In the genomic region with DNA sequence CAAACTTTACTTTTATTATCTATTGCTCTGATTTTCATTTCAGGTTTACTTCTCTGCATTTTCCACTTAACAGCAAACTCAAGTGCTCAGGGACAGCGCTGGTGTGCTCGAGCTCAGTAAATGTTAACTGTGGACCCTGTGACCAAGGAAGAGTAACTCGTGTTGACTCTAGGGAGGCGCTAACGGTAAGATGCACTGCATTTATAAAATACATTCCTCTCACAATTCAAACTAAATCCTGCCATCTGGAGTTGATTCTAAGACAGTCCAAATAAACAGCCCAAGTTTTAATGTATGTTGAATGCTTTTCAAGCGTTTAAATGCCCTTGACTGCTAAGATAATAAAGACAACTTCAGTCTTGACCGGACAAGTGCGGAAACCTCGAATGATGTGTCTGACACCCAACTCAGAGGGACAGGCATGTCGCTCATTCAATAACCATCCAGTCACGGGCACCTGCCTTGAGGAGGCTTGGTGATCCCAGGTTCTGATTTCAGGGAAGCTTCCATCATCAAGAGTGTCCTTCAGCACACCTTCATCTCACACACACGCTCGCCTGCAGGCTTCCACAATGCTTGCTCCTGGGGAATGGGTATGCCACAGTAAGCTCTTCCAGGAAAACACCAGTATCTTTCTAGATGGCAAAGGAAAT, we compare ENCODE assay signal across 8 cellular contexts.
A peak's percentile ranks its signal among the peaks of the same experiment; 100 is the strongest.
DNase-seq lines count a peak whose midpoint lies in the region; ATAC-seq and TF ChIP-seq lines count a peak whose summit lies in the region.

No MANE protein-coding gene starts in this region.

- H3K4me3 Mint-ChIP-seq in T-helper 1 cell treated with Interleukin-12 subunit alpha and Interleukin-12 subunit beta and Interleukin-4 antibody, amounts not matched to agents 30 μg/mL and 1 μg/mL, for 36 hours = no peak overlapping the region

- peaks cover 19% of the 10 kb centered on the region for H3K36me3 Mint-ChIP-seq in T-helper 1 cell treated with Interleukin-12 subunit alpha and Interleukin-12 subunit beta and Interleukin-4 antibody, amounts not matched to agents 30 μg/mL and 1 μg/mL, for 36 hours (ENCODE audit: low read depth)

- H3K9me3 Mint-ChIP-seq in T-helper 1 cell treated with Interleukin-12 subunit alpha and Interleukin-12 subunit beta and Interleukin-4 antibody, amounts not matched to agents 30 μg/mL and 1 μg/mL, for 36 hours = no peaks in the 10 kb centered on the region

- H3K9me3 ChIP-seq in ascending aorta (no peaks in the 10 kb centered on the region), stomach smooth muscle (ENCODE audit: control insufficient read depth in 2 of 2, low read length in 2 of 2) (no peaks in the 10 kb centered on the region)

- H3K27ac ChIP-seq in ascending aorta (peak overlapping the region; percentile 69 to 77), stomach smooth muscle (ENCODE audit: low read length) (peak overlapping the region; percentile 55)

- intact Hi-C loops in ascending aorta (cut with DNase I) = no loop called here
- intact Hi-C loops in left colon (cut with DNase I, micrococcal nuclease) = loop anchor here in 1 of 2 donors (5.0 kb wide), 1 partner anchor 89 kb away; no protein-coding TSS in a partner anchor

- no peaks in the 10 kb centered on the region for H3K27me3 Mint-ChIP-seq in T-helper 1 cell treated with Interleukin-12 subunit alpha and Interleukin-12 subunit beta and Interleukin-4 antibody, amounts not matched to agents 30 μg/mL and 1 μg/mL, for 36 hours (ENCODE audit: low read depth)

- peaks cover 8 to 31% of the 10 kb centered on the region in 2 donors for H3K4me1 ChIP-seq in ascending aorta
- H3K4me1 ChIP-seq in stomach smooth muscle (ENCODE audit: control insufficient read depth, insufficient read depth, low read length) = peaks cover 57% of the 10 kb centered on the region

- H3K27ac Mint-ChIP-seq in T-helper 1 cell treated with Interleukin-12 subunit alpha and Interleukin-12 subunit beta and Interleukin-4 antibody, amounts not matched to agents 30 μg/mL and 1 μg/mL, for 36 hours = peak overlapping the region; percentile 6

- no peak for TF ChIP-seq CTCF in ascending aorta (IDR thresholded peaks at IDR 0.05)

- H3K4me1 Mint-ChIP-seq in T-helper 1 cell treated with Interleukin-12 subunit alpha and Interleukin-12 subunit beta and Interleukin-4 antibody, amounts not matched to agents 30 μg/mL and 1 μg/mL, for 36 hours (ENCODE audit: low read depth) = peaks cover 54% of the 10 kb centered on the region

- DNase-seq in T-helper 1 cell (no peak), ascending aorta (ENCODE audit: low spot score in 2 of 2) (no peak), left colon (peak in 1 of 2 donors; percentile 22), DMS53 treated with DMSO at 0.1 percent for 48 hours (lab: John Stamatoyannopoulos, UW; ENCODE audit: unreplicated experiment) (no peak), MV-4-11 (lab: John Stamatoyannopoulos, UW) (no peak)

- H3K27me3 ChIP-seq in ascending aorta (no peaks in the 10 kb centered on the region), stomach smooth muscle (ENCODE audit: control insufficient read depth in 1 of 2, insufficient read depth in 2 of 2, low read length in 2 of 2) (no peaks in the 10 kb centered on the region)

- no peak overlapping the region for H3K9ac ChIP-seq in stomach smooth muscle (ENCODE audit: low read length in 2 of 2)

- H3K36me3 ChIP-seq in ascending aorta (peaks cover 0 to 8% of the 10 kb centered on the region in 2 donors), stomach smooth muscle (ENCODE audit: control insufficient read depth in 2 of 2, insufficient read depth in 2 of 2, low read length in 2 of 2) (peaks cover 0 to 3% of the 10 kb centered on the region in 2 donors)

- ATAC-seq in left colon (peak; percentile 46), HG02885 (IDR thresholded peaks at IDR 0.05; ENCODE audit: poor library complexity, unreplicated experiment) (no peak)

- H3K4me3 ChIP-seq in ascending aorta = peak overlapping the region in 1 of 2 donors; percentile 34
- peak overlapping the region in 1 of 2 donors; percentile 40 for H3K4me3 ChIP-seq in stomach smooth muscle (ENCODE audit: low read length in 2 of 2)
